In genomic region chr10:386751-387693, GRCh38 we compare ENCODE assay signal across 16 cellular contexts.
DNase-seq lines count a peak whose midpoint lies in the region; TF ChIP-seq lines count a peak whose summit lies in the region.
"Had no signal": no experiment of that assay in that cellular context is flagged by ENCODE, and none has a peak within 500 bp of the region (broad histone marks: within the 10 kb centered on the region; RNA-seq: fewer than 3 reads in every experiment).

No MANE protein-coding gene starts in this region.

- TF ChIP-seq CTCF in ascending aorta (IDR thresholded peaks at IDR 0.05), result no peak

- H3K27me3 Mint-ChIP-seq in dendritic cell treated with granulocyte-macrophage colony-stimulating factor and Interleukin-4, amounts not matched to agents 40 ng/mL and 50 ng/mL, for 4 days, result peaks cover 19% of the 10 kb centered on the region

- H3K4me1 Mint-ChIP-seq in dendritic cell treated with granulocyte-macrophage colony-stimulating factor and Interleukin-4, amounts not matched to agents 40 ng/mL and 50 ng/mL, for 4 days (ENCODE audit: low read depth), result peaks cover 54% of the 10 kb centered on the region
- H3K4me1 Mint-ChIP-seq: WTC11 had no signal

- no peaks in the 10 kb centered on the region for H3K9me3 ChIP-seq in ascending aorta

- H3K27me3 ChIP-seq in layer of hippocampus (ENCODE audit: control insufficient read depth, insufficient read depth, low read length) (no peaks in the 10 kb centered on the region), ascending aorta (no peaks in the 10 kb centered on the region)

- H3K27ac ChIP-seq in layer of hippocampus (ENCODE audit: low read depth, low read length), result peak overlapping the region; percentile 69
- H3K27ac ChIP-seq in substantia nigra (ENCODE audit: low read depth, low read length, poor library complexity, severe bottlenecking), result peak overlapping the region; percentile 21
- peak overlapping the region in 1 of 2 donors; percentile 14 for H3K27ac ChIP-seq in ascending aorta

- no peaks in the 10 kb centered on the region for H3K9me3 Mint-ChIP-seq in dendritic cell treated with granulocyte-macrophage colony-stimulating factor and Interleukin-4, amounts not matched to agents 40 ng/mL and 50 ng/mL, for 4 days
- H3K9me3 Mint-ChIP-seq: WTC11 had no signal

- intact Hi-C loops in dendritic cell treated with granulocyte-macrophage colony-stimulating factor and Interleukin-4, amounts not matched to agents 40 ng/mL and 50 ng/mL, for 4 days (cut with micrococcal nuclease), result no loop called here
- intact Hi-C loops in ascending aorta (cut with DNase I), result no loop called here

- H3K4me1 ChIP-seq in ascending aorta, result peaks cover 0 to 8% of the 10 kb centered on the region in 2 donors

- no peak overlapping the region for H3K4me3 ChIP-seq in ascending aorta
- H3K4me3 ChIP-seq: GM12878, lung had no signal

- peak overlapping the region; percentile 64 for H3K4me3 Mint-ChIP-seq in dendritic cell treated with granulocyte-macrophage colony-stimulating factor and Interleukin-4, amounts not matched to agents 40 ng/mL and 50 ng/mL, for 4 days
- H3K4me3 Mint-ChIP-seq: WTC11 had no signal

- peaks cover 34 to 70% of the 10 kb centered on the region in 2 donors for H3K36me3 ChIP-seq in ascending aorta

- peaks cover 11% of the 10 kb centered on the region for H3K36me3 Mint-ChIP-seq in dendritic cell treated with granulocyte-macrophage colony-stimulating factor and Interleukin-4, amounts not matched to agents 40 ng/mL and 50 ng/mL, for 4 days (ENCODE audit: low read depth)
- H3K36me3 Mint-ChIP-seq: WTC11 had no signal

- DNase-seq in MV-4-11 (lab: John Stamatoyannopoulos, UW), result peak; percentile 11
- peak in 6 of 49 donors; percentile 20 to 37 (median 28) for DNase-seq in substantia nigra (lab: John Stamatoyannopoulos, UW)
- no peak for DNase-seq in ascending aorta (ENCODE audit: low spot score in 2 of 2)
- DNase-seq in DMS53 treated with DMSO at 0.1 percent for 48 hours (lab: John Stamatoyannopoulos, UW; ENCODE audit: unreplicated experiment), result no peak
- no peak for DNase-seq in SIG-M5 treated with dmso at 0.1 percent for 504 hours (lab: John Stamatoyannopoulos, UW; ENCODE audit: unreplicated experiment)
- DNase-seq: activated CD4-positive, alpha-beta T cell treated with anti-CD3 and anti-CD28 coated beads, Interleukin-2, amount 50 U/mL, for 4 hours; DMS79 treated with DMSO at 0.1 percent for 48 hours; foreskin fibroblast; NCI-H1694 treated with DMSO at 0.1 percent for 48 hours; occipital lobe; T-helper 9 cell had no signal

- peak overlapping the region; percentile 93 for H3K27ac Mint-ChIP-seq in dendritic cell treated with granulocyte-macrophage colony-stimulating factor and Interleukin-4, amounts not matched to agents 40 ng/mL and 50 ng/mL, for 4 days
- H3K27ac Mint-ChIP-seq: WTC11 had no signal
